In the genomic region with DNA sequence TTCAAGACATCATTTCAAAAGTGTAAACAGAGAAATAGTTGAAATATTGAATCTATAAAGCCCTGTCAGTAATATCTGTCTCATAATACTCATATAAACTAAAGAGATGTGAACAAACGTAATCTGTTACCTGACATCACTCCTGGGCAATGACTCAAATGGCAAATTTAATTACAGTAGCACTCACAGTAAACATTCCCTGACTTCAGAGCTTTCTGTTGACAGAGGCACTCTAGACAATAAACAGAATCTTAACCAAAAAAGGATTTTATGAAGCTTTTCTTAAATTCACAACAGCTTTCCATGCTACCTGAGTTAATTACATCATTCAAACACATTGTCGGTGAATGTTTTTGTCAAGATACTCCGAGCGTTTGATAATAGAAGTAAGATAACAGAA, we compare ENCODE assay signal across 18 cellular contexts.
"Had no signal": no experiment of that assay in that cellular context is flagged by ENCODE, and none has a peak within 500 bp of the region (broad histone marks: within the 10 kb centered on the region; RNA-seq: fewer than 3 reads in every experiment).

No MANE protein-coding gene starts in this region.

- H3K36me3 Mint-ChIP-seq: memory B cell, natural killer cell had no signal

- H3K9me3 Mint-ChIP-seq: activated B cell treated with CpG ODN at 0.5 μM for 24 hours; activated T-helper 17 cell treated with anti-CD3 and anti-CD28 coated beads, Interleukin-2, amount 50 U/mL, for 72 hours; memory B cell had no signal

- H3K27me3 ChIP-seq: adrenal gland, gastroesophageal sphincter, testis, upper lobe of right lung had no signal

- H3K9me3 ChIP-seq: adrenal gland, gastroesophageal sphincter, testis, upper lobe of right lung had no signal

- H3K36me3 ChIP-seq: adrenal gland, gastroesophageal sphincter, upper lobe of right lung had no signal

- H3K4me1 Mint-ChIP-seq: activated B cell treated with CpG ODN at 0.5 μM for 24 hours; activated T-helper 17 cell treated with anti-CD3 and anti-CD28 coated beads, Interleukin-2, amount 50 U/mL, for 72 hours; memory B cell; natural killer cell; stimulated activated naive CD8-positive, alpha-beta T cell treated with anti-CD3 and anti-CD28 coated beads, Interleukin-15, amount 100 ng/mL, for 72 hours had no signal

- ATAC-seq: activated T-helper 17 cell treated with anti-CD3 and anti-CD28 coated beads, Interleukin-2, amount 50 U/mL, for 72 hours; gastroesophageal sphincter; left lobe of liver; natural killer cell; stimulated activated naive CD8-positive, alpha-beta T cell treated with anti-CD3 and anti-CD28 coated beads, Interleukin-15, amount 100 ng/mL, for 72 hours; upper lobe of right lung had no signal

- DNase-seq: activated B cell treated with CpG ODN at 0.5 μM for 24 hours; activated CD4-positive, alpha-beta T cell treated with anti-CD3 and anti-CD28 coated beads, Interleukin-2, amount 50 U/mL, for 1 hour; activated naive CD4-positive, alpha-beta T cell treated with anti-CD3 and anti-CD28 coated beads, Interleukin-2, amount 50 U/mL, for 16 hours; activated T-cell treated with anti-CD3 and anti-CD28 coated beads for 4 hours; adrenal gland; effector CD4-positive, alpha-beta T cell; islet precursor cell; natural killer cell; stimulated activated CD4-positive, alpha-beta T cell treated with anti-CD3 and anti-CD28 coated beads, Interleukin-15, amount 100 ng/mL, for 24 hours; stimulated activated CD4-positive, alpha-beta T cell treated with anti-CD3 and anti-CD28 coated beads, Interleukin-4, amount 100 ng/mL, for 24 hours; stimulated activated naive CD8-positive, alpha-beta T cell treated with anti-CD3 and anti-CD28 coated beads, Interleukin-15, amount 100 ng/mL, for 72 hours; testis; upper lobe of right lung had no signal

- H3K27me3 Mint-ChIP-seq: activated B cell treated with CpG ODN at 0.5 μM for 24 hours; stimulated activated naive CD8-positive, alpha-beta T cell treated with anti-CD3 and anti-CD28 coated beads, Interleukin-15, amount 100 ng/mL, for 72 hours had no signal

- H3K4me1 ChIP-seq: adrenal gland, gastroesophageal sphincter, testis, upper lobe of right lung had no signal

- H3K4me3 ChIP-seq: adrenal gland, coronary artery, gastroesophageal sphincter, testis, upper lobe of right lung had no signal

- H3K27ac ChIP-seq: adrenal gland, coronary artery, gastroesophageal sphincter, testis, upper lobe of right lung had no signal

- H3K27ac Mint-ChIP-seq: activated B cell treated with CpG ODN at 0.5 μM for 24 hours; activated T-helper 17 cell treated with anti-CD3 and anti-CD28 coated beads, Interleukin-2, amount 50 U/mL, for 72 hours; memory B cell; natural killer cell; stimulated activated naive CD8-positive, alpha-beta T cell treated with anti-CD3 and anti-CD28 coated beads, Interleukin-15, amount 100 ng/mL, for 72 hours had no signal

- H3K4me3 Mint-ChIP-seq: activated B cell treated with CpG ODN at 0.5 μM for 24 hours; activated T-helper 17 cell treated with anti-CD3 and anti-CD28 coated beads, Interleukin-2, amount 50 U/mL, for 72 hours; memory B cell; natural killer cell; stimulated activated naive CD8-positive, alpha-beta T cell treated with anti-CD3 and anti-CD28 coated beads, Interleukin-15, amount 100 ng/mL, for 72 hours had no signal
